Comparison of ENCODE assay signal across 7 cellular contexts in genomic region chrX:20515841-20516461, GRCh38.
A peak's percentile ranks its signal among the peaks of the same experiment; 100 is the strongest.
DNase-seq lines count a peak whose midpoint lies in the region; ATAC-seq and TF ChIP-seq lines count a peak whose summit lies in the region.

No MANE protein-coding gene starts in this region.

- peak overlapping the region in 1 of 2 donors; percentile 61 for H3K27ac ChIP-seq in lung (ENCODE audit: low read depth in 1 of 2, low read length in 1 of 2)

- H3K9me3 ChIP-seq in lung (ENCODE audit: control insufficient read depth in 2 of 2, insufficient read depth in 1 of 2, low read length in 1 of 2), result no peaks in the 10 kb centered on the region

- TF ChIP-seq CTCF in GM13977 (IDR thresholded peaks at IDR 0.05; ENCODE audit: extremely low read depth, insufficient read depth, missing control alignments) (no peak), lung (IDR thresholded peaks at IDR 0.05; ENCODE audit: control extremely low read depth, extremely low read depth) (no peak)

- intact Hi-C loops in activated T-helper 1 cell treated with anti-CD3 and anti-CD28 coated beads, Interleukin-12 subunit alpha, Interleukin-12 subunit beta, Interleukin-2, Interleukin-4 antibody, amounts not matched to agents 30 ng/mL and 10 ng/mL and 1 ng/mL, durations not matched to agents 14 hours and 24 hours and 36 hours (cut with micrococcal nuclease), result loop anchor here (1.0 to 10.0 kb wide), 13 partner anchors 9 to 1549 kb away; no protein-coding TSS in a partner anchor

- ATAC-seq in GM21529 (IDR thresholded peaks at IDR 0.05; ENCODE audit: unreplicated experiment) (peak; percentile 98), lung (ENCODE audit: insufficient read depth, low FRiP score) (peak; percentile 59)

- H3K4me3 ChIP-seq in lung, result no peak overlapping the region

- peak overlapping the region; percentile 45 for H3K4me3 Mint-ChIP-seq in activated T-helper 1 cell treated with anti-CD3 and anti-CD28 coated beads, Interleukin-12 subunit alpha, Interleukin-12 subunit beta, Interleukin-2, Interleukin-4 antibody, amounts not matched to agents 30 ng/mL and 10 ng/mL and 1 ng/mL, durations not matched to agents 14 hours and 24 hours and 36 hours

- H3K4me1 ChIP-seq in lung (ENCODE audit: control insufficient read depth in 2 of 2, insufficient read depth in 2 of 2, low read length in 2 of 2), result peaks cover 0 to 2% of the 10 kb centered on the region in 2 donors

- DNase-seq in GM13977 (ENCODE audit: low spot score) (peak; percentile 17), HT1080 (ENCODE audit: low read depth) (peak; percentile 93), lung (ENCODE audit: low spot score) (no peak), HuH-7 (ENCODE audit: low spot score) (no peak), middle frontal gyrus (ENCODE audit: extremely low spot score, low spot score) (no peak)
- peak; percentile 14 for DNase-seq in activated T-helper 1 cell treated with anti-CD3 and anti-CD28 coated beads, Interleukin-12 subunit alpha, Interleukin-12 subunit beta, Interleukin-2, Interleukin-4 antibody, amounts not matched to agents 30 ng/mL and 10 ng/mL and 1 ng/mL, durations not matched to agents 14 hours and 24 hours and 36 hours (ENCODE audit: low spot score)

- peak overlapping the region; percentile 92 for H3K27ac Mint-ChIP-seq in activated T-helper 1 cell treated with anti-CD3 and anti-CD28 coated beads, Interleukin-12 subunit alpha, Interleukin-12 subunit beta, Interleukin-2, Interleukin-4 antibody, amounts not matched to agents 30 ng/mL and 10 ng/mL and 1 ng/mL, durations not matched to agents 14 hours and 24 hours and 36 hours

- no peaks in the 10 kb centered on the region for H3K36me3 ChIP-seq in lung (ENCODE audit: control insufficient read depth in 2 of 2, insufficient read depth in 2 of 2, low read length in 2 of 2)

- no peaks in the 10 kb centered on the region for H3K36me3 Mint-ChIP-seq in activated T-helper 1 cell treated with anti-CD3 and anti-CD28 coated beads, Interleukin-12 subunit alpha, Interleukin-12 subunit beta, Interleukin-2, Interleukin-4 antibody, amounts not matched to agents 30 ng/mL and 10 ng/mL and 1 ng/mL, durations not matched to agents 14 hours and 24 hours and 36 hours (ENCODE audit: low read depth)

- in situ Hi-C loops in GM13977 (cut with MboI; ENCODE audit: low pct_unique_long_range_greater_than_20kb, low sequenced_read_pairs, unreplicated experiment), result loop anchor here (25.0 kb wide), 1 partner anchor 971 kb away; no protein-coding TSS in a partner anchor

- peaks cover 4% of the 10 kb centered on the region for H3K27me3 ChIP-seq in lung (ENCODE audit: control insufficient read depth, insufficient read depth)

- WGBS in lung, 2 donors, result 10 to 18% methylated on average over 1 of the region's 1 CpG

- H3K9me3 Mint-ChIP-seq in activated T-helper 1 cell treated with anti-CD3 and anti-CD28 coated beads, Interleukin-12 subunit alpha, Interleukin-12 subunit beta, Interleukin-2, Interleukin-4 antibody, amounts not matched to agents 30 ng/mL and 10 ng/mL and 1 ng/mL, durations not matched to agents 14 hours and 24 hours and 36 hours, result peaks cover 29% of the 10 kb centered on the region

- peaks cover 6% of the 10 kb centered on the region for H3K27me3 Mint-ChIP-seq in activated T-helper 1 cell treated with anti-CD3 and anti-CD28 coated beads, Interleukin-12 subunit alpha, Interleukin-12 subunit beta, Interleukin-2, Interleukin-4 antibody, amounts not matched to agents 30 ng/mL and 10 ng/mL and 1 ng/mL, durations not matched to agents 14 hours and 24 hours and 36 hours (ENCODE audit: insufficient read depth)

- H3K4me1 Mint-ChIP-seq in activated T-helper 1 cell treated with anti-CD3 and anti-CD28 coated beads, Interleukin-12 subunit alpha, Interleukin-12 subunit beta, Interleukin-2, Interleukin-4 antibody, amounts not matched to agents 30 ng/mL and 10 ng/mL and 1 ng/mL, durations not matched to agents 14 hours and 24 hours and 36 hours (ENCODE audit: low read depth), result peaks cover 58% of the 10 kb centered on the region

Comparison
In these comparisons a context has a peak if more than half of its experiments do, and no peak if none do; other contexts are left out.
1. DNase-seq: peak in GM13977 (single experiment), HT1080 (single experiment) and activated T-helper 1 cell treated with anti-CD3 and anti-CD28 coated beads, Interleukin-12 subunit alpha, Interleukin-12 subunit beta, Interleukin-2, Interleukin-4 antibody, amounts not matched to agents 30 ng/mL and 10 ng/mL and 1 ng/mL, durations not matched to agents 14 hours and 24 hours and 36 hours (single experiment); none in lung (single experiment), HuH-7 (single experiment) and middle frontal gyrus (single experiment).